Comparison of ENCODE assay signal across 33 cellular contexts in the genomic region with DNA sequence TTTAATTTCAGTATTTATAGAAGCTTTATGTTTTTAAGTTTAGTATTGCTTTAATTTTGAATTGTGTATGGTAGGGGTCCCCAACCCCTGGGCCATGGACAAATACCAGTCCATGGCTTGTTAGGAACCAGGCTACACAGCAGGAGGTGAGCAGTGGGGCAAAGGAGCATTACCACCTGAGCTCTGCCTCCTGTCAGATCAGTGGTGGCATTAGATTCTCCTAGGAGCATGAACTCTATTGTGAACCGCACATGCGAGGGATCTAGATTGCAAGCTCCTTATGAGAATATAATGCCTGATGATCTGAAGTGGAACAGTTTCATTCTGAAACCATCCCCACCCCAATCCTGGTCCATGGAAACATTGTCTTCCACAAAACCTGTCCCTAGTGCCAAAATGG.
"Had no signal": no experiment of that assay in that cellular context is flagged by ENCODE, and none has a peak within 500 bp of the region (broad histone marks: within the 10 kb centered on the region; RNA-seq: fewer than 3 reads in every experiment).

No MANE protein-coding gene starts in this region.

- H3K4me3 Mint-ChIP-seq: dendritic cell treated with granulocyte-macrophage colony-stimulating factor and Interleukin-4, amounts not matched to agents 40 ng/mL and 50 ng/mL, for 4 days; immature natural killer cell; mesothelial cell of epicardium; naive B cell; natural killer cell treated with Interleukin-12 subunit alpha and Interleukin-12 subunit beta and Interleukin-15 and Interleukin-18, amount 100 ng/mL, for 72 hours; neural crest cell; stimulated activated memory B cell treated with anti-CD40 and anti-IgM and Interleukin-4, amounts not matched to agents 10 μg/mL and 1 μg/mL and 100 μg/mL, for 72 hours; type B pancreatic cell had no signal

- H3K4me1 Mint-ChIP-seq: immature natural killer cell; naive B cell; neural crest cell; stimulated activated memory B cell treated with anti-CD40 and anti-IgM and Interleukin-4, amounts not matched to agents 10 μg/mL and 1 μg/mL and 100 μg/mL, for 72 hours had no signal

- H3K27ac ChIP-seq: colonic mucosa, esophagus muscularis mucosa, heart right ventricle, neutrophil, pancreas, testis, tibial artery had no signal

- H3K9me3 ChIP-seq: colonic mucosa, esophagus muscularis mucosa, heart right ventricle, mucosa of descending colon, neutrophil, pancreas, testis, tibial artery had no signal

- ATAC-seq: heart right ventricle; left colon; mucosa of descending colon; natural killer cell treated with Interleukin-12 subunit alpha and Interleukin-12 subunit beta and Interleukin-15 and Interleukin-18, amount 100 ng/mL, for 72 hours; sciatic nerve; stimulated activated memory B cell treated with anti-CD40 and anti-IgM and Interleukin-4, amounts not matched to agents 10 μg/mL and 1 μg/mL and 100 μg/mL, for 72 hours; stimulated activated naive CD8-positive, alpha-beta T cell treated with anti-CD3 and anti-CD28 coated beads, Interleukin-15, Interleukin-2, amounts not matched to agents 100 U/mL and 50 U/mL, for 24 hours had no signal

- H3K27ac Mint-ChIP-seq: dendritic cell treated with granulocyte-macrophage colony-stimulating factor and Interleukin-4, amounts not matched to agents 40 ng/mL and 50 ng/mL, for 4 days; immature natural killer cell; mesothelial cell of epicardium; natural killer cell treated with Interleukin-12 subunit alpha and Interleukin-12 subunit beta and Interleukin-15 and Interleukin-18, amount 100 ng/mL, for 72 hours; stimulated activated memory B cell treated with anti-CD40 and anti-IgM and Interleukin-4, amounts not matched to agents 10 μg/mL and 1 μg/mL and 100 μg/mL, for 72 hours; type B pancreatic cell had no signal

- H3K36me3 Mint-ChIP-seq: immature natural killer cell; mesothelial cell of epicardium; naive B cell; natural killer cell treated with Interleukin-12 subunit alpha and Interleukin-12 subunit beta and Interleukin-15 and Interleukin-18, amount 100 ng/mL, for 72 hours; stimulated activated memory B cell treated with anti-CD40 and anti-IgM and Interleukin-4, amounts not matched to agents 10 μg/mL and 1 μg/mL and 100 μg/mL, for 72 hours; type B pancreatic cell had no signal

- H3K27me3 ChIP-seq: colonic mucosa, esophagus muscularis mucosa, heart right ventricle, neutrophil, pancreas, testis, tibial artery had no signal

- H3K4me3 ChIP-seq: colonic mucosa, esophagus muscularis mucosa, heart right ventricle, mucosa of descending colon, testis, tibial artery had no signal

- H3K4me2 ChIP-seq: smooth muscle cell had no signal

- DNase-seq: colonic mucosa; effector CD8-positive, alpha-beta T cell; foreskin melanocyte; glutamatergic neuron; heart right ventricle; hypothalamus; immature natural killer cell; islet precursor cell; kidney glomerular epithelial cell; left colon; mesenchymal stem cell; mucosa of descending colon; naive B cell; pancreas; stimulated activated CD4-positive, alpha-beta T cell treated with anti-CD3 and anti-CD28 coated beads, Interleukin-12 subunit alpha, Interleukin-12 subunit beta, amount 100 ng/mL, for 4 hours; stimulated activated CD4-positive, alpha-beta T cell treated with anti-CD3 and anti-CD28 coated beads, Interleukin-1b, Interleukin-23, amount 100 ng/mL, for 48 hours; stimulated activated CD4-positive, alpha-beta T cell treated with anti-CD3 and anti-CD28 coated beads, Interleukin-4, amount 100 ng/mL, for 1 hour; stimulated activated naive CD8-positive, alpha-beta T cell treated with anti-CD3 and anti-CD28 coated beads, Interleukin-15, Interleukin-2, amounts not matched to agents 100 U/mL and 50 U/mL, for 24 hours; substantia nigra; testis; tibial artery had no signal

- FAIRE-seq: endothelial cell of umbilical vein, pancreas, urothelium cell line had no signal

- H3K9me3 Mint-ChIP-seq: dendritic cell treated with granulocyte-macrophage colony-stimulating factor and Interleukin-4, amounts not matched to agents 40 ng/mL and 50 ng/mL, for 4 days; immature natural killer cell; mesothelial cell of epicardium; naive B cell; natural killer cell treated with Interleukin-12 subunit alpha and Interleukin-12 subunit beta and Interleukin-15 and Interleukin-18, amount 100 ng/mL, for 72 hours; neural crest cell; stimulated activated memory B cell treated with anti-CD40 and anti-IgM and Interleukin-4, amounts not matched to agents 10 μg/mL and 1 μg/mL and 100 μg/mL, for 72 hours; type B pancreatic cell had no signal

- H3K4me1 ChIP-seq: colonic mucosa, esophagus muscularis mucosa, heart right ventricle, testis, tibial artery had no signal

- H3K27me3 Mint-ChIP-seq: dendritic cell treated with granulocyte-macrophage colony-stimulating factor and Interleukin-4, amounts not matched to agents 40 ng/mL and 50 ng/mL, for 4 days; naive B cell; natural killer cell treated with Interleukin-12 subunit alpha and Interleukin-12 subunit beta and Interleukin-15 and Interleukin-18, amount 100 ng/mL, for 72 hours; stimulated activated memory B cell treated with anti-CD40 and anti-IgM and Interleukin-4, amounts not matched to agents 10 μg/mL and 1 μg/mL and 100 μg/mL, for 72 hours; type B pancreatic cell had no signal

- H3K36me3 ChIP-seq: colonic mucosa, esophagus muscularis mucosa, heart right ventricle, neutrophil, pancreas, tibial artery had no signal
